Comparison of ENCODE assay signal across 8 cellular contexts in the genomic region with DNA sequence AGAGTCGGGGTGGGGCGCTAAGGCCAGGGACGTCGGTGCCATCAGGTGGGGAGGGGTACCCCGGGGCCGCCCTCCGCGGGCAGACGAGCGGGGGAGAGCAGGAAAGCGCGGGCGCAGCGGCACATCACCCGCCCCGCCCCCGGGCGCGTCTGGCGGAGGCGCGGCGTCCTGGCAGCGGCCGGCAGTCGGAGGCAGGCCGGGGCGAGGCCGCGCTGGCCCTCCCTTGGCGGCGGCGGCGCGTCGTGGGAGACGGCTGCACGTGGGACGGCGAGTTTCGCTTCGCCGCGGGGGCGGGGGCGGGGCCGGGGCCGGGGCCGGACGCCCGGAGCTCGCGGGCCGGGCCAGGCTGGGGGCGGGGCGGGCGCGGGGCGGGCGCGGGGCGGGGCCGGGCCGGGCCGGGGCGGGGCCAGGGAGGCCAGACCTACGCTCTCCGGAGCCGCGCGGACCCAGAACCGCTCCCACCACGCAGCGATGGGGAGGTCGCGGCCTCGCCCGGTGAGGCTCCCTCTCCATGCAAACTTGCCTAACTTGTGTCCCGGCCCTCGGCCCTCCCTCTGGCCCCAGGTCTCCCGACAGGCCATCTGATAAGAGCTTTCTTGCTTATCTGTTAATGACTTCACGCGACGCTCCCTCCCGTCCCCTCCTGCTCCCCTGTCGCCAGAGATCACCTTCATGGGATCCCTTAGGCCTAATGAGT. TPM values are rescaled to one million over a fixed set of nuclear protein-coding genes. Genes with fewer than 3 reads are reported as not detected.
DNase-seq lines count a peak whose midpoint lies in the region; ATAC-seq and TF ChIP-seq lines count a peak whose summit lies in the region.

No MANE protein-coding gene starts in this region.

- H3K4me2 ChIP-seq in osteoblast (ENCODE audit: insufficient read depth, low read length): peak overlapping the region; percentile 94

- ATAC-seq in HG03135 (IDR thresholded peaks at IDR 0.05; ENCODE audit: unreplicated experiment): peak; percentile 51

- peaks cover 70% of the 10 kb centered on the region for H3K79me2 ChIP-seq in osteoblast (ENCODE audit: insufficient read depth, low read length)

- H3K4me1 ChIP-seq in osteoblast (ENCODE audit: insufficient read depth, low read length): peaks cover 13% of the 10 kb centered on the region

- H3K36me3 ChIP-seq in osteoblast (ENCODE audit: insufficient read depth, low read length): no peaks in the 10 kb centered on the region

- peaks cover 19% of the 10 kb centered on the region for H4K20me1 ChIP-seq in osteoblast (ENCODE audit: insufficient read depth, low read length)

- H2AFZ ChIP-seq in osteoblast (ENCODE audit: low read length): peak overlapping the region; percentile 69

- DNase-seq in NCI-H187 (lab: John Stamatoyannopoulos, UW): peak; percentile 11 to 13
- no peak for DNase-seq in NCI-H187 treated with DMSO at 0.1 percent for 48 hours (lab: John Stamatoyannopoulos, UW)
- peak; percentile 75 for DNase-seq in RKO (ENCODE audit: low spot score)
- peak; percentile 56 for DNase-seq in activated naive CD4-positive, alpha-beta T cell treated with Interleukin-2 at 50 U/mL for 16 hours
- DNase-seq in globus pallidus (ENCODE audit: low spot score): peak; percentile 46
- DNase-seq in osteoblast (ENCODE audit: insufficient read length, low spot score, missing footprints): peak; percentile 98
- DNase-seq in ureter (ENCODE audit: low spot score): peak; percentile 53

- no peaks in the 10 kb centered on the region for H3K9me3 ChIP-seq in osteoblast (ENCODE audit: low read depth, low read length)

- no peaks in the 10 kb centered on the region for H3K27me3 ChIP-seq in osteoblast (ENCODE audit: insufficient read depth, low read length)

- H3K27ac ChIP-seq in osteoblast (ENCODE audit: low read depth, low read length): no peak overlapping the region

- peak overlapping the region; percentile 76 for H3K4me3 ChIP-seq in osteoblast (ENCODE audit: insufficient read depth, low read length)

- TF ChIP-seq CTCF in osteoblast (IDR thresholded peaks at IDR 0.05; ENCODE audit: extremely low read depth, low read depth, low read length): no peak

RNA-seq across cellular contexts. Expression of a gene that starts 12.5 kb away (rescaled TPM):
- 46.7 and 52.2 TPM in 2 replicates for total RNA-seq in osteoblast
- 31.3 TPM for total RNA-seq in ureter

RNA-seq across cellular contexts. Expression of a gene that starts 53.5 kb away (rescaled TPM):
- 13.3 and 13.8 TPM in 2 replicates for total RNA-seq in osteoblast
- total RNA-seq in ureter: 27.9 TPM
